ENCODE assay signal across 2 cellular contexts in the genomic region with DNA sequence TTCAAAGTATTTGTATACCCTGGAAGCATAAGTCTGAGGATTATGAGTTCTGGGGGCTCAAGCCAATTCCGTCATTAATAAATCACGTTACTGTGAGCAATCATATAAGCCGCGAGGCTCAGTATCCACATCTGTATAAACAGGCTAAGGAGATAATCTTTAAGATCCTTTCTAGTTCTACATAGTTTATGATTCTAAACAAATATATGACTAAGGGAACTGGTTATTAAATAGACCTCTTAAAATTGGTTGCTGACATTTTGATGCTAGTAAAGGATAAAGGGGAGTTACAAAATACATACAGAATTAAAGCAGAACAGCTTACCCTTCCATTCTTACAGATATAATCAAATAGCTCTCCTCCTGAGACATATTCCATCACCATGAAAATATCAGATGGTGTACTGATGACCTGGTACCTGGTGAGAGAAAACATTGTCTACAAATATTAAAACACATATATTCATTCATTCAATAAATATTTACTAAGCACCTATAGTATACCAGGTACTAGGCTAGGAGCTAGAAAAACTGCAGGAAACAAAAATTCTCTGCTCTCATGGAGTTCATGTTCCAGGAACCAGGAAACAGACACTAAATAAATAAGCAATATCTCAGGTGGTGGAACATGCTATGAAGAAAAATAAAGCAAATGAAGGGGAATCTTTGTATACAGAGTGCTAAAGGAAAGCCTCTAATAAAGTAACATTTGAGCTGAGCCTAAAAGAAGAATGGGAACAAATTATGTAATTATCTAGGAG.
TF ChIP-seq lines count a peak whose summit lies in the region.

No MANE protein-coding gene starts in this region.

TF ChIP-seq in A549, 52 proteins besides CTCF, POLR2A, EP300 and RAD21:
- TF ChIP-seq SREBF2 (IDR thresholded peaks at IDR 0.05) (no peak), GATA3 (IDR thresholded peaks at IDR 0.05; ENCODE audit: borderline replicate concordance) (no peak), FOSB (CRISPR knock-in tag; IDR thresholded peaks at IDR 0.05) (no peak), MYC (IDR thresholded peaks at IDR 0.05; ENCODE audit: borderline replicate concordance, low read length) (no peak), RNF2 (IDR thresholded peaks at IDR 0.05; ENCODE audit: borderline replicate concordance, low read depth) (no peak), HOXB5 (CRISPR knock-in tag; IDR thresholded peaks at IDR 0.05) (no peak), HOXB13 (CRISPR knock-in tag; IDR thresholded peaks at IDR 0.05; ENCODE audit: low read depth) (no peak), NFE2L2 (conservative IDR thresholded peaks at IDR 0.05; ENCODE audit: low read length) (no peak), FOXS1 (CRISPR knock-in tag; IDR thresholded peaks at IDR 0.05) (no peak), TFCP2L1 (CRISPR knock-in tag; IDR thresholded peaks at IDR 0.05) (no peak), HES2 (IDR thresholded peaks at IDR 0.05) (no peak), EHF (CRISPR knock-in tag; IDR thresholded peaks at IDR 0.05) (no peak), CBX8 (IDR thresholded peaks at IDR 0.05) (no peak), RCOR1 (IDR thresholded peaks at IDR 0.05; ENCODE audit: low read depth, low read length) (no peak), PHF8 (IDR thresholded peaks at IDR 0.05; ENCODE audit: borderline replicate concordance, low read depth) (no peak)
- TF ChIP-seq, protein P1, sequence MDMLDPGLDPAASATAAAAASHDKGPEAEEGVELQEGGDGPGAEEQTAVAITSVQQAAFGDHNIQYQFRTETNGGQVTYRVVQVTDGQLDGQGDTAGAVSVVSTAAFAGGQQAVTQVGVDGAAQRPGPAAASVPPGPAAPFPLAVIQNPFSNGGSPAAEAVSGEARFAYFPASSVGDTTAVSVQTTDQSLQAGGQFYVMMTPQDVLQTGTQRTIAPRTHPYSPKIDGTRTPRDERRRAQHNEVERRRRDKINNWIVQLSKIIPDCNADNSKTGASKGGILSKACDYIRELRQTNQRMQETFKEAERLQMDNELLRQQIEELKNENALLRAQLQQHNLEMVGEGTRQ (IDR thresholded peaks at IDR 0.05): no peak

TF ChIP-seq in HEK293, 187 proteins besides CTCF, POLR2A, EP300 and RAD21:
- TF ChIP-seq ZFHX2 (tag by site-specific recombination; conservative IDR thresholded peaks at IDR 0.05): no peak
- TF ChIP-seq ZNF488 (tag by site-specific recombination; IDR thresholded peaks at IDR 0.05): no peak
- no peak for TF ChIP-seq BCL6B (tag by site-specific recombination; IDR thresholded peaks at IDR 0.05)
- TF ChIP-seq ZSCAN18 (tag by site-specific recombination; IDR thresholded peaks at IDR 0.05): no peak
- TF ChIP-seq SALL2 (tag by site-specific recombination; IDR thresholded peaks at IDR 0.05; ENCODE audit: borderline replicate concordance): no peak
- no peak for TF ChIP-seq TRIM28 (IDR thresholded peaks at IDR 0.05; ENCODE audit: borderline replicate concordance, low read length)
